ENCODE assay signal across 10 cellular contexts in genomic region chr18:35043207-35043606, GRCh38. TPM values are rescaled to one million over a fixed set of nuclear protein-coding genes. Genes with fewer than 3 reads are reported as not detected.
DNase-seq lines count a peak whose midpoint lies in the region; ATAC-seq and TF ChIP-seq lines count a peak whose summit lies in the region.
"Had no signal": no experiment of that assay in that cellular context is flagged by ENCODE, and none has a peak within 500 bp of the region (broad histone marks: within the 10 kb centered on the region; RNA-seq: fewer than 3 reads in every experiment).

No MANE protein-coding gene starts in this region.

- DNase-seq in BE2C (no peak), caudate nucleus (lab: John Stamatoyannopoulos, UW) (no peak), NCI-H524 (lab: John Stamatoyannopoulos, UW) (no peak)
- no peak for DNase-seq in natural killer cell treated with Interleukin-12 subunit alpha and Interleukin-12 subunit beta and Interleukin-15 and Interleukin-18, amount 100 ng/mL, for 72 hours (ENCODE audit: low spot score)
- DNase-seq: mesendoderm, NCI-H345 had no signal

- no peaks in the 10 kb centered on the region for H3K27me3 ChIP-seq in BE2C

- H3K27ac ChIP-seq in KOPT-K1 (ENCODE audit: low read depth, low read length, poor library complexity, severe bottlenecking) (peak overlapping the region; percentile 83), caudate nucleus (ENCODE audit: low read depth, low read length) (peak overlapping the region; percentile 95)

- H3K36me3 Mint-ChIP-seq in natural killer cell treated with Interleukin-12 subunit alpha and Interleukin-12 subunit beta and Interleukin-15 and Interleukin-18, amount 100 ng/mL, for 72 hours, result no peaks in the 10 kb centered on the region

- no peak for ATAC-seq in natural killer cell treated with Interleukin-12 subunit alpha and Interleukin-12 subunit beta and Interleukin-15 and Interleukin-18, amount 100 ng/mL, for 72 hours
- ATAC-seq in GM21390 (IDR thresholded peaks at IDR 0.05; ENCODE audit: unreplicated experiment), result no peak
- no peak for ATAC-seq in HG02884 (IDR thresholded peaks at IDR 0.05; ENCODE audit: unreplicated experiment)
- ATAC-seq in HG02642 (IDR thresholded peaks at IDR 0.05; ENCODE audit: poor library complexity, unreplicated experiment), result no peak

- H3K4me3 ChIP-seq in BE2C (ENCODE audit: low read depth, low read length), result peak overlapping the region; percentile 87

- no peaks in the 10 kb centered on the region for H3K36me3 ChIP-seq in BE2C
- 0 out of 2 replicates have a peak, but pooled peaks cover 3% of the 10 kb centered on the region for H3K36me3 ChIP-seq in KOPT-K1 (ENCODE audit: insufficient read depth, low read length)

- peak overlapping the region; percentile 88 to 98 for H3K27ac Mint-ChIP-seq in natural killer cell treated with Interleukin-12 subunit alpha and Interleukin-12 subunit beta and Interleukin-15 and Interleukin-18, amount 100 ng/mL, for 72 hours

- H3K27me3 Mint-ChIP-seq in natural killer cell treated with Interleukin-12 subunit alpha and Interleukin-12 subunit beta and Interleukin-15 and Interleukin-18, amount 100 ng/mL, for 72 hours, result no peaks in the 10 kb centered on the region

- no peaks in the 10 kb centered on the region for H3K9me3 ChIP-seq in BE2C
- H3K9me3 ChIP-seq in KOPT-K1 (ENCODE audit: insufficient read depth, low read length, poor library complexity, severe bottlenecking), result no peaks in the 10 kb centered on the region

- H3K4me1 Mint-ChIP-seq in natural killer cell treated with Interleukin-12 subunit alpha and Interleukin-12 subunit beta and Interleukin-15 and Interleukin-18, amount 100 ng/mL, for 72 hours (ENCODE audit: low read depth in 2 of 2), result peaks cover 85 to 94% of the 10 kb centered on the region in 2 donors

- TF ChIP-seq CTCF in BE2C (IDR thresholded peaks at IDR 0.05; ENCODE audit: low read depth, low read length), result no peak

- peaks cover 5% of the 10 kb centered on the region for H3K4me1 ChIP-seq in BE2C

- H3K4me3 Mint-ChIP-seq in natural killer cell treated with Interleukin-12 subunit alpha and Interleukin-12 subunit beta and Interleukin-15 and Interleukin-18, amount 100 ng/mL, for 72 hours, result peak overlapping the region; percentile 96

- peaks cover 3% of the 10 kb centered on the region for H3K9me3 Mint-ChIP-seq in natural killer cell treated with Interleukin-12 subunit alpha and Interleukin-12 subunit beta and Interleukin-15 and Interleukin-18, amount 100 ng/mL, for 72 hours

RNA-seq across cellular contexts. Expression of gene MAPRE2, which starts 2.0 kb away (rescaled TPM):
- polyA plus RNA-seq in BE2C (2012; ENCODE audit: insufficient read depth, insufficient read length, low read depth), result 42.2 TPM
- total RNA-seq in natural killer cell treated with Interleukin-12 subunit alpha and Interleukin-12 subunit beta and Interleukin-15 and Interleukin-18, amount 100 ng/mL, for 72 hours, result 10 to 100 TPM; 32.8 to 44.4 TPM
